Comparison of ENCODE assay signal across 29 cellular contexts in genomic region chr10:97039538-97040247, GRCh38.
"Had no signal": no experiment of that assay in that cellular context is flagged by ENCODE, and none has a peak within 500 bp of the region (broad histone marks: within the 10 kb centered on the region; RNA-seq: fewer than 3 reads in every experiment).

No MANE protein-coding gene starts in this region.

- H3K36me3 Mint-ChIP-seq: activated CD4-positive, alpha-beta memory T cell treated with anti-CD3 and anti-CD28 coated beads for 36 hours; activated naive CD8-positive, alpha-beta T cell treated with anti-CD3 and anti-CD28 coated beads for 36 hours had no signal

- ATAC-seq: gastrocnemius medialis, left lung, pancreas, psoas muscle, upper lobe of right lung had no signal

- H3K27ac Mint-ChIP-seq: activated CD4-positive, alpha-beta memory T cell treated with anti-CD3 and anti-CD28 coated beads for 36 hours; activated CD4-positive, alpha-beta T cell treated with anti-CD3 and anti-CD28 coated beads, Interleukin-2, amount 10 ng/mL, durations not matched to agents 24 days and 14 days; activated naive CD4-positive, alpha-beta T cell treated with anti-CD3 and anti-CD28 coated beads for 36 hours; activated naive CD8-positive, alpha-beta T cell treated with anti-CD3 and anti-CD28 coated beads for 36 hours; activated T-helper 1 cell treated with anti-CD3 and anti-CD28 coated beads, Interleukin-12 subunit alpha, Interleukin-12 subunit beta, Interleukin-2, Interleukin-4 antibody, amounts not matched to agents 30 ng/mL and 10 ng/mL and 1 ng/mL, durations not matched to agents 14 hours and 24 hours and 36 hours; nephron had no signal

- H3K27ac ChIP-seq: brain microvascular endothelial cell, coronary artery, gastrocnemius medialis, left lung, pancreas, psoas muscle, spleen, suprapubic skin, tibial artery, upper lobe of right lung had no signal

- H3K4me3 Mint-ChIP-seq: activated CD4-positive, alpha-beta memory T cell treated with anti-CD3 and anti-CD28 coated beads for 36 hours; activated CD4-positive, alpha-beta T cell treated with anti-CD3 and anti-CD28 coated beads, Interleukin-2, amount 10 ng/mL, durations not matched to agents 24 days and 14 days; activated naive CD4-positive, alpha-beta T cell treated with anti-CD3 and anti-CD28 coated beads for 36 hours; activated naive CD8-positive, alpha-beta T cell treated with anti-CD3 and anti-CD28 coated beads for 36 hours; activated T-helper 1 cell treated with anti-CD3 and anti-CD28 coated beads, Interleukin-12 subunit alpha, Interleukin-12 subunit beta, Interleukin-2, Interleukin-4 antibody, amounts not matched to agents 30 ng/mL and 10 ng/mL and 1 ng/mL, durations not matched to agents 14 hours and 24 hours and 36 hours; nephron had no signal

- H3K4me3 ChIP-seq: coronary artery, dorsolateral prefrontal cortex, gastrocnemius medialis, left lung, lung, pancreas, psoas muscle, spleen, suprapubic skin, tibial artery, upper lobe of right lung had no signal

- FAIRE-seq: astrocyte, islet of Langerhans, pancreas had no signal

- H3K4me1 ChIP-seq: pancreas had no signal

- H3K9me3 ChIP-seq: gastrocnemius medialis, left lung, pancreas, psoas muscle, suprapubic skin, tibial artery, upper lobe of right lung had no signal

- H3K36me3 ChIP-seq: brain microvascular endothelial cell, gastrocnemius medialis, left lung, pancreas, spleen, suprapubic skin, tibial artery, upper lobe of right lung had no signal

- H3K9me3 Mint-ChIP-seq: activated CD4-positive, alpha-beta memory T cell treated with anti-CD3 and anti-CD28 coated beads for 36 hours; activated CD4-positive, alpha-beta T cell treated with anti-CD3 and anti-CD28 coated beads, Interleukin-2, amount 10 ng/mL, durations not matched to agents 24 days and 14 days; activated naive CD4-positive, alpha-beta T cell treated with anti-CD3 and anti-CD28 coated beads for 36 hours; activated naive CD8-positive, alpha-beta T cell treated with anti-CD3 and anti-CD28 coated beads for 36 hours; activated T-helper 1 cell treated with anti-CD3 and anti-CD28 coated beads, Interleukin-12 subunit alpha, Interleukin-12 subunit beta, Interleukin-2, Interleukin-4 antibody, amounts not matched to agents 30 ng/mL and 10 ng/mL and 1 ng/mL, durations not matched to agents 14 hours and 24 hours and 36 hours; nephron had no signal

- H3K27me3 ChIP-seq: brain microvascular endothelial cell, dorsolateral prefrontal cortex, gastrocnemius medialis, left lung, pancreas, upper lobe of right lung had no signal

- DNase-seq: activated CD4-positive, alpha-beta memory T cell treated with anti-CD3 and anti-CD28 coated beads for 36 hours; activated CD4-positive, alpha-beta T cell treated with anti-CD3 and anti-CD28 coated beads, Interleukin-2, amount 10 ng/mL, durations not matched to agents 24 days and 14 days; activated CD4-positive, CD25-positive, alpha-beta regulatory T cell treated with anti-CD3 and anti-CD28 coated beads, Interleukin-2, amount 50 U/mL, for 72 hours; activated CD8-positive, alpha-beta memory T cell treated with anti-CD3 and anti-CD28 coated beads, Interleukin-2, amount 50 U/mL, for 4 hours; activated effector memory CD4-positive, alpha-beta T cell treated with anti-CD3 and anti-CD28 coated beads, Interleukin-2, amount 50 U/mL, for 16 hours; activated naive CD4-positive, alpha-beta T cell treated with anti-CD3 and anti-CD28 coated beads for 36 hours; activated naive CD8-positive, alpha-beta T cell treated with anti-CD3 and anti-CD28 coated beads for 36 hours; activated T-cell treated with anti-CD3 and anti-CD28 coated beads, Interleukin-2, amount 50 U/mL, for 1 hour; amniotic stem cell; brain microvascular endothelial cell; effector memory CD4-positive, alpha-beta T cell; gastrocnemius medialis; glutamatergic neuron; left lung; mesendoderm; pancreas; psoas muscle; spleen; stimulated activated naive CD4-positive, alpha-beta T cell; tibial artery; upper lobe of right lung had no signal
